8 cellular contexts compared by ENCODE assay signal in the genomic region with DNA sequence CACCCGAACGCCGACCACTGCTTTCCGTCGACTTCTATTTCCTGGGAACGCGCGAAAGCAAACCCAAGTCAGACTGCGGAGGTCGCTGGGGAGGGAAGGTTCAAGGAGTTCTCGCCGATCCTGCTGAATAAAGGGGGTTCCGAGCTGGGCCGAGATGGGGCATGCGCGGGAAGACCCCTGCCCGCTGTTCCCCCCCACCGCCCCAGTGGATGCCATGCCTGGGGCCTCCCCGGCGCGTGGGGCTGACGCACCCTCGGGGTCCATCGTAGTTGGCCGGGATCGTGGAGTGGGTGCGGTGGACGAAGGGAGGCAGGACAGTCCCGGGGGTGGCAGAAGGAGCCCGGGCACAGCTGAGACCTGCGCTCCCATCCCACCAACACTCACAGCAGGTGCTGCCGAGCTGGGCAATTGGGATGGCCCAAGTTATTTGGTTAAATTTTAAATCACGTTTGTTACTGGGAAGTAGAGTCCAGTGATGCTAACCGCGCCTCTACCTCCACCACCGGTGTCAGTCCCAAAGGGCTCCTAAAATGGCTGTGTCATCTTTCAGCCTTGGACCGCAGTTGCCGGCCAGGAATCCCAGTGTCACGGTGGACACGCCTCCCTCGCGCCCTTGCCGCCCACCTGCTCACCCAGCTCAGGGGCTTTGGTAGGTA. TPM values are rescaled to one million over a fixed set of nuclear protein-coding genes. Genes with fewer than 3 reads are reported as not detected.
DNase-seq lines count a peak whose midpoint lies in the region; ATAC-seq and TF ChIP-seq lines count a peak whose summit lies in the region.

No MANE protein-coding gene starts in this region.

- DNase-seq in activated CD4-positive, alpha-beta T cell treated with anti-CD3 and anti-CD28 coated beads for 48 hours = peak; percentile 18
- DNase-seq in heart left ventricle (peak in 1 of 5 donors; percentile 22), retinal pigment epithelial cell (ENCODE audit: low read depth) (no peak), NCI-H1417 (lab: John Stamatoyannopoulos, UW) (no peak), UCSD-AML1 (lab: John Stamatoyannopoulos, UW; ENCODE audit: unreplicated experiment) (no peak)

- peak overlapping the region in 11 of 12 donors; percentile 70 to 93 (median 85) for H3K27ac ChIP-seq in heart left ventricle

- TF ChIP-seq CTCF in heart left ventricle (IDR thresholded peaks at IDR 0.05) (no peak), retinal pigment epithelial cell (conservative IDR thresholded peaks at IDR 0.05; ENCODE audit: low read depth, low read length) (no peak)

- intact Hi-C loops in heart left ventricle (cut with DNase I) = loop anchor here in 1 of 10 donors (5.0 kb wide), 1 partner anchor 64 kb away; the partner anchor contains the start of gene MX2

- WGBS in heart left ventricle, 4 donors = 12 to 17% (median 15%) methylated on average over 26 to 43 of the region's 43 CpGs

- H3K36me3 ChIP-seq in heart left ventricle = peaks cover 0 to 44% (median 24%) of the 10 kb centered on the region in 9 donors

- ATAC-seq in GM18511 (IDR thresholded peaks at IDR 0.05; ENCODE audit: unreplicated experiment) (peak; percentile 3), heart left ventricle (peak in 3 of 4 donors; percentile 35 to 59 (median 40)), HG02678 (IDR thresholded peaks at IDR 0.05; ENCODE audit: unreplicated experiment) (no peak), HG03175 (IDR thresholded peaks at IDR 0.05; ENCODE audit: unreplicated experiment) (no peak)

- H3K9me3 ChIP-seq in heart left ventricle = no peaks in the 10 kb centered on the region

- H3K27me3 ChIP-seq in heart left ventricle = peaks cover 0 to 9% (median 0%) of the 10 kb centered on the region in 9 donors

- no peak for TF ChIP-seq POLR2A in heart left ventricle (IDR thresholded peaks at IDR 0.05)

- peaks cover 0 to 52% (median 12%) of the 10 kb centered on the region in 12 donors for H3K4me1 ChIP-seq in heart left ventricle

- H3K4me3 ChIP-seq in heart left ventricle = peak overlapping the region; percentile 27 to 93 (median 80)
- H3K4me3 ChIP-seq in retinal pigment epithelial cell (ENCODE audit: low read length) = peak overlapping the region; percentile 50

RNA-seq across cellular contexts. Expression of gene MX1, which starts 0.7 kb away (rescaled TPM):
- total RNA-seq in heart left ventricle = 10 to 100 TPM in 8 of 9 donors, 1 to 10 TPM in 1; 6.3 to 53.9 (median 17.2) TPM
- polyA plus RNA-seq in heart left ventricle = 1 to 10 TPM; 6.2 to 9.5 TPM

Comparison
In these comparisons a context has a peak if more than half of its experiments do, and no peak if none do; other contexts are left out.
1. ATAC-seq: peak in GM18511 (single experiment) and heart left ventricle (3 of 4); none in HG02678 (single experiment) and HG03175 (single experiment).